Comparison of ENCODE assay signal across 20 cellular contexts in genomic region chr4:149173241-149174013, GRCh38.
"Had no signal": no experiment of that assay in that cellular context is flagged by ENCODE, and none has a peak within 500 bp of the region (broad histone marks: within the 10 kb centered on the region; RNA-seq: fewer than 3 reads in every experiment).

No MANE protein-coding gene starts in this region.

- H3K27me3 ChIP-seq: adrenal gland, cardiac muscle cell, left lung, suprapubic skin had no signal

- H3K9me3 ChIP-seq: adrenal gland, SK-N-SH, suprapubic skin had no signal

- DNase-seq: activated CD4-positive, alpha-beta T cell treated with anti-CD3 and anti-CD28 coated beads for 1 hour; activated CD4-positive, alpha-beta T cell treated with anti-CD3 and anti-CD28 coated beads, Interleukin-2, amount 50 U/mL, for 4 hours; activated gamma-delta T cell; adrenal gland; effector memory CD8-positive, alpha-beta T cell; head of caudate nucleus; kidney; left lung; nucleus accumbens; SK-N-SH; stimulated activated CD4-positive, alpha-beta T cell treated with anti-CD3 and anti-CD28 coated beads, Interleukin-12 subunit alpha, Interleukin-12 subunit beta, amount 100 ng/mL, for 4 hours; stimulated activated CD4-positive, alpha-beta T cell treated with anti-CD3 and anti-CD28 coated beads, Interleukin-2, amount 100 ng/mL, for 24 hours; stimulated activated naive CD8-positive, alpha-beta T cell treated with anti-CD3 and anti-CD28 coated beads, Interleukin-15, Interleukin-2, amounts not matched to agents 100 U/mL and 50 U/mL, for 24 hours; trophoblast cell; WERI-Rb-1 had no signal

- H3K27ac Mint-ChIP-seq: activated naive CD4-positive, alpha-beta T cell treated with anti-CD3 and anti-CD28 coated beads, Interleukin-2, amount 50 U/mL, for 24 hours; effector memory CD8-positive, alpha-beta T cell; mesothelial cell of epicardium; nephron had no signal

- H3K9me2 ChIP-seq: SK-N-SH had no signal

- H3K36me3 Mint-ChIP-seq: activated naive CD4-positive, alpha-beta T cell treated with anti-CD3 and anti-CD28 coated beads, Interleukin-2, amount 50 U/mL, for 24 hours; mesothelial cell of epicardium had no signal

- H3K9me3 Mint-ChIP-seq: activated naive CD4-positive, alpha-beta T cell treated with anti-CD3 and anti-CD28 coated beads, Interleukin-2, amount 50 U/mL, for 24 hours had no signal

- H3K4me1 ChIP-seq: adrenal gland, left lung, suprapubic skin had no signal

- H3K4me2 ChIP-seq: SK-N-SH had no signal

- H3K4me3 Mint-ChIP-seq: activated naive CD4-positive, alpha-beta T cell treated with anti-CD3 and anti-CD28 coated beads, Interleukin-2, amount 50 U/mL, for 24 hours; effector memory CD8-positive, alpha-beta T cell; mesothelial cell of epicardium; nephron had no signal

- H3K9ac ChIP-seq: SK-N-SH had no signal

- H3K4me1 Mint-ChIP-seq: activated naive CD4-positive, alpha-beta T cell treated with anti-CD3 and anti-CD28 coated beads, Interleukin-2, amount 50 U/mL, for 24 hours; mesothelial cell of epicardium; nephron had no signal

- H3K4me3 ChIP-seq: adrenal gland, cardiac muscle cell, left lung, suprapubic skin had no signal

- ATAC-seq: effector memory CD8-positive, alpha-beta T cell; left lung; stimulated activated naive CD8-positive, alpha-beta T cell treated with anti-CD3 and anti-CD28 coated beads, Interleukin-15, Interleukin-2, amounts not matched to agents 100 U/mL and 50 U/mL, for 24 hours had no signal

- H3K27ac ChIP-seq: adrenal gland, cardiac muscle cell, left lung, suprapubic skin, WERI-Rb-1 had no signal

- H3K36me3 ChIP-seq: adrenal gland, cardiac muscle cell, left lung, suprapubic skin, WERI-Rb-1 had no signal
